ENCODE assay signal across 2 cellular contexts in genomic region chr22:34102633-34103032, GRCh38.
TF ChIP-seq lines count a peak whose summit lies in the region.

No MANE protein-coding gene starts in this region.

TF ChIP-seq in HepG2, 621 proteins besides CTCF, POLR2A, EP300 and RAD21:
- TF ChIP-seq, protein P1, sequence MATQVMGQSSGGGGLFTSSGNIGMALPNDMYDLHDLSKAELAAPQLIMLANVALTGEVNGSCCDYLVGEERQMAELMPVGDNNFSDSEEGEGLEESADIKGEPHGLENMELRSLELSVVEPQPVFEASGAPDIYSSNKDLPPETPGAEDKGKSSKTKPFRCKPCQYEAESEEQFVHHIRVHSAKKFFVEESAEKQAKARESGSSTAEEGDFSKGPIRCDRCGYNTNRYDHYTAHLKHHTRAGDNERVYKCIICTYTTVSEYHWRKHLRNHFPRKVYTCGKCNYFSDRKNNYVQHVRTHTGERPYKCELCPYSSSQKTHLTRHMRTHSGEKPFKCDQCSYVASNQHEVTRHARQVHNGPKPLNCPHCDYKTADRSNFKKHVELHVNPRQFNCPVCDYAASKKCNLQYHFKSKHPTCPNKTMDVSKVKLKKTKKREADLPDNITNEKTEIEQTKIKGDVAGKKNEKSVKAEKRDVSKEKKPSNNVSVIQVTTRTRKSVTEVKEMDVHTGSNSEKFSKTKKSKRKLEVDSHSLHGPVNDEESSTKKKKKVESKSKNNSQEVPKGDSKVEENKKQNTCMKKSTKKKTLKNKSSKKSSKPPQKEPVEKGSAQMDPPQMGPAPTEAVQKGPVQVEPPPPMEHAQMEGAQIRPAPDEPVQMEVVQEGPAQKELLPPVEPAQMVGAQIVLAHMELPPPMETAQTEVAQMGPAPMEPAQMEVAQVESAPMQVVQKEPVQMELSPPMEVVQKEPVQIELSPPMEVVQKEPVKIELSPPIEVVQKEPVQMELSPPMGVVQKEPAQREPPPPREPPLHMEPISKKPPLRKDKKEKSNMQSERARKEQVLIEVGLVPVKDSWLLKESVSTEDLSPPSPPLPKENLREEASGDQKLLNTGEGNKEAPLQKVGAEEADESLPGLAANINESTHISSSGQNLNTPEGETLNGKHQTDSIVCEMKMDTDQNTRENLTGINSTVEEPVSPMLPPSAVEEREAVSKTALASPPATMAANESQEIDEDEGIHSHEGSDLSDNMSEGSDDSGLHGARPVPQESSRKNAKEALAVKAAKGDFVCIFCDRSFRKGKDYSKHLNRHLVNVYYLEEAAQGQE (IDR thresholded peaks at IDR 0.05; ENCODE audit: borderline replicate concordance in 1 of 2, low read depth in 1 of 2, low read length in 2 of 2): peak; percentile 53 to 88
- TF ChIP-seq MIER2 (CRISPR knock-in tag; IDR thresholded peaks at IDR 0.05) (peak; percentile 83), PHF8 (CRISPR knock-in tag; IDR thresholded peaks at IDR 0.05) (no peak)

TF ChIP-seq in H1, 55 proteins besides CTCF, POLR2A, EP300 and RAD21:
- TF ChIP-seq CBX5 (IDR thresholded peaks at IDR 0.05; ENCODE audit: low read depth, low read length) (no peak), MAX (IDR thresholded peaks at IDR 0.05) (peak; percentile 60), KDM1A (IDR thresholded peaks at IDR 0.05; ENCODE audit: borderline replicate concordance, low read length) (no peak), TEAD4 (IDR thresholded peaks at IDR 0.05; ENCODE audit: low read depth, low read length) (no peak)
